1 cellular context compared by ENCODE assay signal in genomic region chr6:31805939-31806469, GRCh38.
TF ChIP-seq lines count a peak whose summit lies in the region.

No MANE protein-coding gene starts in this region.

TF ChIP-seq in K562, 482 proteins besides CTCF, POLR2A, EP300 and RAD21:
- TF ChIP-seq SIN3A (IDR thresholded peaks at IDR 0.05; ENCODE audit: borderline replicate concordance in 2 of 2, control insufficient read depth in 1 of 2, low read depth in 2 of 2, low read length in 2 of 2) (0 out of 4 replicates have a peak, but pooled peaks of 1 of the 2 experiments have one; percentile 22), ZNF398 (CRISPR knock-in tag; IDR thresholded peaks at IDR 0.05) (0 out of 2 replicates have a peak, but pooled peaks have one; percentile 39), CHD1 (IDR thresholded peaks at IDR 0.05; ENCODE audit: low read length) (peak; percentile 86), ARNT (IDR thresholded peaks at IDR 0.05) (0 out of 4 replicates have a peak, but pooled peaks of 1 of the 2 experiments have one; percentile 37), RERE (CRISPR knock-in tag; IDR thresholded peaks at IDR 0.05; ENCODE audit: borderline replicate concordance) (0 out of 2 replicates have a peak, but pooled peaks have one; percentile 75), SAFB2 (IDR thresholded peaks at IDR 0.05; ENCODE audit: borderline replicate concordance, low read depth, low read length, severe bottlenecking) (no peak), ASH1L (IDR thresholded peaks at IDR 0.05; ENCODE audit: borderline replicate concordance, low read depth, partially characterized antibody) (peak; percentile 6), ZNF354B (CRISPR knock-in tag; IDR thresholded peaks at IDR 0.05) (no peak), RBM14 (IDR thresholded peaks at IDR 0.05; ENCODE audit: borderline replicate concordance, insufficient read depth, low read depth, low read length) (no peak), RUNX1 (IDR thresholded peaks at IDR 0.05; ENCODE audit: low read depth) (peak; percentile 33; the same call in 1 of the 2 replicates)
